ENCODE assay signal across 8 cellular contexts in the genomic region with DNA sequence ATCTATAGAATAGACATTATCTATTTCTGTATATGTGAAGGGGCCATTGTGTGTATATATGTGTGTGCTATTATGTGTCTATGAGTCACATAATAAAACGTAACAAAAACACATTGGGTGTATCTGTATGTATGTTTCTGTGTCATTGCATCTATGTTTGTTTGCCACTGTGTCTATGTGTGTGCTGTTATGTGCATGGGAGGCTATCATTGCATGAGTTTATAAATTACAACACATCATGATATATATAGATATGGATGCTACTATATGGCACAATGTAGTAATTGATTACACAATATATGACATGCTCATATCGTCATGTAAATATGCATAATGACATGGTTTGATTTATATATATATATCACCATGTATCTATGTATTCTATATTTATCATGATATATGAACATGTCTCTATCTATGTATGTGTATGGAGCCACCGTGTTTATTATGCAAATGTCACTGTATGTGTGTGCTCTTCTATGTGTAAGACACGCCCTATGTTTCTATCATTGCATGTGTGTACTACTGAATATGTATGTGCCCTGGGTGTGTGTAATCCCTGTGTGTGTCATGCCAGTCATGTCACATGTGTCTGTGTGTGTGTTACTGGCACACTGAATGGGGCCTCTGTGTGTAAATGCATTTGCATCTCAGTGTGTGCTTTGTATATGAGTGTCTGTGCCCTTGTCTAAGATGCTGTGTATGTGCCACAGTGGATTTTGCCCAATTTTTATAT. TPM values are rescaled to one million over a fixed set of nuclear protein-coding genes. Genes with fewer than 3 reads are reported as not detected.
DNase-seq lines count a peak whose midpoint lies in the region; ATAC-seq lines count a peak whose summit lies in the region.

No MANE protein-coding gene starts in this region.

- peak; percentile 7 for ATAC-seq in GM21447 (IDR thresholded peaks at IDR 0.05; ENCODE audit: unreplicated experiment)
- ATAC-seq in activated T-helper 17 cell treated with anti-CD3 and anti-CD28 coated beads, Interleukin-2, amount 50 U/mL, for 72 hours (replicated peaks), result peak; percentile 45

- peak overlapping the region; percentile 90 to 100 (median 96) for H3K4me3 Mint-ChIP-seq in IgD-negative memory B cell
- H3K4me3 Mint-ChIP-seq in activated T-helper 17 cell treated with anti-CD3 and anti-CD28 coated beads, Interleukin-2, amount 50 U/mL, for 72 hours, result peak overlapping the region; percentile 98

- no peaks in the 10 kb centered on the region for H3K27me3 Mint-ChIP-seq in IgD-negative memory B cell
- H3K27me3 Mint-ChIP-seq in activated T-helper 17 cell treated with anti-CD3 and anti-CD28 coated beads, Interleukin-2, amount 50 U/mL, for 72 hours, result no peaks in the 10 kb centered on the region

- H3K27ac Mint-ChIP-seq in IgD-negative memory B cell, result peak overlapping the region; percentile 97 to 99 (median 99)
- peak overlapping the region; percentile 100 for H3K27ac Mint-ChIP-seq in activated T-helper 17 cell treated with anti-CD3 and anti-CD28 coated beads, Interleukin-2, amount 50 U/mL, for 72 hours

- H3K9me3 Mint-ChIP-seq in IgD-negative memory B cell, result peaks cover 0 to 1% (median 0%) of the 10 kb centered on the region in 3 donors
- no peaks in the 10 kb centered on the region for H3K9me3 Mint-ChIP-seq in activated T-helper 17 cell treated with anti-CD3 and anti-CD28 coated beads, Interleukin-2, amount 50 U/mL, for 72 hours

- H3K4me1 Mint-ChIP-seq in IgD-negative memory B cell, result peaks cover 10 to 48% (median 36%) of the 10 kb centered on the region in 3 donors
- peaks cover 29% of the 10 kb centered on the region for H3K4me1 Mint-ChIP-seq in activated T-helper 17 cell treated with anti-CD3 and anti-CD28 coated beads, Interleukin-2, amount 50 U/mL, for 72 hours

- peaks cover 14% of the 10 kb centered on the region for H3K36me3 Mint-ChIP-seq in IgD-negative memory B cell
- peaks cover 98% of the 10 kb centered on the region for H3K36me3 Mint-ChIP-seq in activated T-helper 17 cell treated with anti-CD3 and anti-CD28 coated beads, Interleukin-2, amount 50 U/mL, for 72 hours (ENCODE audit: low read depth)

- peak; percentile 99 to 100 for DNase-seq in AML-193 (lab: John Stamatoyannopoulos, UW)
- DNase-seq in stimulated activated CD4-positive, alpha-beta T cell treated with anti-CD3 and anti-CD28 coated beads, Interleukin-4, amount 100 ng/mL, for 4 hours, result peak; percentile 48 to 67
- no peak for DNase-seq in NCI-H1092 treated with DMSO at 0.1 percent for 48 hours (lab: John Stamatoyannopoulos, UW)
- DNase-seq in NCI-H2081 treated with DMSO at 0.1 percent for 48 hours (lab: John Stamatoyannopoulos, UW), result no peak
- DNase-seq in COLO829 (ENCODE audit: low spot score), result no peak

RNA-seq across cellular contexts. Expression of a gene that starts 1.4 kb away (rescaled TPM):
- polyA plus RNA-seq in IgD-negative memory B cell, result 1.3 TPM
- total RNA-seq in activated T-helper 17 cell treated with anti-CD3 and anti-CD28 coated beads, Interleukin-2, amount 50 U/mL, for 72 hours, result 100 to 1,000 TPM in 1 of 2 donors, 10 to 100 TPM in 1; 97.2 to 107 TPM

RNA-seq across cellular contexts. Expression of a gene that starts 22.0 kb away (rescaled TPM):
- 94.2 TPM for polyA plus RNA-seq in IgD-negative memory B cell
- 100 to 1,000 TPM; 117 to 147 TPM for total RNA-seq in activated T-helper 17 cell treated with anti-CD3 and anti-CD28 coated beads, Interleukin-2, amount 50 U/mL, for 72 hours

RNA-seq across cellular contexts. Expression of a gene that starts 49.2 kb away (rescaled TPM):
- polyA plus RNA-seq in IgD-negative memory B cell, result not detected
- total RNA-seq in activated T-helper 17 cell treated with anti-CD3 and anti-CD28 coated beads, Interleukin-2, amount 50 U/mL, for 72 hours, result 1 to 10 TPM; 1.2 to 2.0 TPM

Comparison
In these comparisons a context has a peak if more than half of its experiments do, and no peak if none do; other contexts are left out.
1. DNase-seq: peak in AML-193 (2 of 2) and stimulated activated CD4-positive, alpha-beta T cell treated with anti-CD3 and anti-CD28 coated beads, Interleukin-4, amount 100 ng/mL, for 4 hours (2 of 2); none in NCI-H1092 treated with DMSO at 0.1 percent for 48 hours (single experiment), NCI-H2081 treated with DMSO at 0.1 percent for 48 hours (single experiment) and COLO829 (single experiment).